1 cellular context compared by ENCODE assay signal in genomic region chr7:38316733-38317360, GRCh38.
TF ChIP-seq lines count a peak whose summit lies in the region.

No MANE protein-coding gene starts in this region.

TF ChIP-seq in IMR-90, 13 proteins besides CTCF, POLR2A, EP300 and RAD21:
- TF ChIP-seq MAFK (IDR thresholded peaks at IDR 0.05; ENCODE audit: low read depth, low read length) = no peak
- TF ChIP-seq ELK1 (IDR thresholded peaks at IDR 0.05; ENCODE audit: borderline replicate concordance, low read depth, low read length) = no peak
- no peak for TF ChIP-seq RFX5 (IDR thresholded peaks at IDR 0.05; ENCODE audit: low read depth, low read length)
- TF ChIP-seq USF2 (IDR thresholded peaks at IDR 0.05; ENCODE audit: low read depth, low read length) = no peak
- no peak for TF ChIP-seq RCOR1 (IDR thresholded peaks at IDR 0.05; ENCODE audit: insufficient replicate concordance, low read length)
- TF ChIP-seq FOS (IDR thresholded peaks at IDR 0.05; ENCODE audit: low read depth, low read length) = no peak
- TF ChIP-seq CEBPB (IDR thresholded peaks at IDR 0.05; ENCODE audit: low read depth, low read length) = no peak
- TF ChIP-seq MXI1 (IDR thresholded peaks at IDR 0.05; ENCODE audit: borderline replicate concordance, low read depth, low read length) = no peak
- TF ChIP-seq SMC3 (IDR thresholded peaks at IDR 0.05; ENCODE audit: low read depth, low read length) = no peak
- no peak for TF ChIP-seq BHLHE40 (IDR thresholded peaks at IDR 0.05; ENCODE audit: low read depth, low read length)
- TF ChIP-seq MAZ (IDR thresholded peaks at IDR 0.05; ENCODE audit: borderline replicate concordance, low read depth, low read length) = no peak
- no peak for TF ChIP-seq NFE2L2 (IDR thresholded peaks at IDR 0.05; ENCODE audit: low read depth, low read length)
